18 cellular contexts compared by ENCODE assay signal in genomic region chr22:47623056-47623739, GRCh38.
"Had no signal": no experiment of that assay in that cellular context is flagged by ENCODE, and none has a peak within 500 bp of the region (broad histone marks: within the 10 kb centered on the region; RNA-seq: fewer than 3 reads in every experiment).

No MANE protein-coding gene starts in this region.

- H3K27me3 ChIP-seq: tibial nerve had no signal

- H3K27me3 Mint-ChIP-seq: activated CD4-positive, alpha-beta memory T cell treated with anti-CD3 and anti-CD28 coated beads, Interleukin-2, amount 10 ng/mL, durations not matched to agents 7 days and 5 days; stimulated activated naive CD8-positive, alpha-beta T cell treated with anti-CD3 and anti-CD28 coated beads, Interleukin-15, Interleukin-2, amounts not matched to agents 100 ng/mL and 50 ng/mL, for 24 hours had no signal

- H3K4me3 Mint-ChIP-seq: activated CD4-positive, alpha-beta memory T cell treated with anti-CD3 and anti-CD28 coated beads, Interleukin-2, amount 10 ng/mL, durations not matched to agents 7 days and 5 days; activated CD4-positive, alpha-beta T cell treated with anti-CD3 and anti-CD28 coated beads for 36 hours; activated T-helper 1 cell treated with anti-CD3 and anti-CD28 coated beads, Interleukin-12 subunit alpha, Interleukin-12 subunit beta, Interleukin-2, Interleukin-4 antibody, amounts not matched to agents 30 ng/mL and 10 ng/mL and 1 ng/mL, durations not matched to agents 14 hours and 24 hours and 36 hours; natural killer cell treated with Interleukin-12 subunit alpha and Interleukin-12 subunit beta and Interleukin-15 and Interleukin-18, amount 100 ng/mL, for 72 hours; stimulated activated naive CD8-positive, alpha-beta T cell treated with anti-CD3 and anti-CD28 coated beads, Interleukin-15, Interleukin-2, amounts not matched to agents 100 ng/mL and 50 ng/mL, for 24 hours; T-cell; WTC11 had no signal

- H3K27ac ChIP-seq: body of pancreas, gastroesophageal sphincter, heart right ventricle, tibial nerve had no signal

- ATAC-seq: activated CD4-positive, alpha-beta T cell treated with anti-CD3 and anti-CD28 coated beads for 36 hours; body of pancreas; esophagus mucosa; gastroesophageal sphincter; heart right ventricle; natural killer cell treated with Interleukin-12 subunit alpha and Interleukin-12 subunit beta and Interleukin-15 and Interleukin-18, amount 100 ng/mL, for 72 hours; T-cell; WTC11 had no signal

- H3K4me1 Mint-ChIP-seq: activated CD4-positive, alpha-beta memory T cell treated with anti-CD3 and anti-CD28 coated beads, Interleukin-2, amount 10 ng/mL, durations not matched to agents 7 days and 5 days; activated CD4-positive, alpha-beta T cell treated with anti-CD3 and anti-CD28 coated beads for 36 hours; T-cell; WTC11 had no signal

- H3K4me3 ChIP-seq: body of pancreas, gastroesophageal sphincter, heart right ventricle, tibial nerve had no signal

- H3K4me1 ChIP-seq: body of pancreas, heart right ventricle, tibial nerve had no signal

- H3K9me3 Mint-ChIP-seq: activated T-helper 1 cell treated with anti-CD3 and anti-CD28 coated beads, Interleukin-12 subunit alpha, Interleukin-12 subunit beta, Interleukin-2, Interleukin-4 antibody, amounts not matched to agents 30 ng/mL and 10 ng/mL and 1 ng/mL, durations not matched to agents 14 hours and 24 hours and 36 hours; natural killer cell treated with Interleukin-12 subunit alpha and Interleukin-12 subunit beta and Interleukin-15 and Interleukin-18, amount 100 ng/mL, for 72 hours; stimulated activated naive CD8-positive, alpha-beta T cell treated with anti-CD3 and anti-CD28 coated beads, Interleukin-15, Interleukin-2, amounts not matched to agents 100 ng/mL and 50 ng/mL, for 24 hours; T-cell; WTC11 had no signal

- H3K36me3 ChIP-seq: gastroesophageal sphincter, heart right ventricle, tibial nerve had no signal

- DNase-seq: activated CD4-positive, alpha-beta memory T cell treated with anti-CD3 and anti-CD28 coated beads, Interleukin-2, amount 10 ng/mL, durations not matched to agents 7 days and 5 days; activated CD4-positive, alpha-beta T cell treated with anti-CD3 and anti-CD28 coated beads for 36 hours; activated naive CD4-positive, alpha-beta T cell treated with Interleukin-2 at 50 U/mL for 16 hours; body of pancreas; caudate nucleus; cortex of kidney; effector CD4-positive, alpha-beta T cell; heart right ventricle; retina; SK-N-SH; T-cell had no signal

- H3K27ac Mint-ChIP-seq: activated CD4-positive, alpha-beta memory T cell treated with anti-CD3 and anti-CD28 coated beads, Interleukin-2, amount 10 ng/mL, durations not matched to agents 7 days and 5 days; activated CD4-positive, alpha-beta T cell treated with anti-CD3 and anti-CD28 coated beads for 36 hours; activated T-helper 1 cell treated with anti-CD3 and anti-CD28 coated beads, Interleukin-12 subunit alpha, Interleukin-12 subunit beta, Interleukin-2, Interleukin-4 antibody, amounts not matched to agents 30 ng/mL and 10 ng/mL and 1 ng/mL, durations not matched to agents 14 hours and 24 hours and 36 hours; natural killer cell treated with Interleukin-12 subunit alpha and Interleukin-12 subunit beta and Interleukin-15 and Interleukin-18, amount 100 ng/mL, for 72 hours; stimulated activated naive CD8-positive, alpha-beta T cell treated with anti-CD3 and anti-CD28 coated beads, Interleukin-15, Interleukin-2, amounts not matched to agents 100 ng/mL and 50 ng/mL, for 24 hours; T-cell; WTC11 had no signal

- H3K9me3 ChIP-seq: body of pancreas, gastroesophageal sphincter, heart right ventricle, SK-N-SH, tibial nerve had no signal

- H3K36me3 Mint-ChIP-seq: natural killer cell treated with Interleukin-12 subunit alpha and Interleukin-12 subunit beta and Interleukin-15 and Interleukin-18, amount 100 ng/mL, for 72 hours; T-cell; WTC11 had no signal
